In genomic region chr12:29751676-29752075, GRCh38 we compare ENCODE assay signal across 24 cellular contexts. TPM values are rescaled to one million over a fixed set of nuclear protein-coding genes. Genes with fewer than 3 reads are reported as not detected.
"Had no signal": no experiment of that assay in that cellular context is flagged by ENCODE, and none has a peak within 500 bp of the region (broad histone marks: within the 10 kb centered on the region; RNA-seq: fewer than 3 reads in every experiment).

No MANE protein-coding gene starts in this region.

- ATAC-seq: mucosa of descending colon; naive thymus-derived CD4-positive, alpha-beta T cell; natural killer cell treated with Interleukin-12 subunit alpha and Interleukin-12 subunit beta and Interleukin-15 and Interleukin-18, amount 100 ng/mL, for 72 hours; pancreas; right cardiac atrium; sciatic nerve; stimulated activated memory B cell treated with anti-CD40 and anti-IgM and Interleukin-4, amounts not matched to agents 10 μg/mL and 1 μg/mL and 100 μg/mL, for 72 hours; stimulated activated naive CD8-positive, alpha-beta T cell treated with anti-CD3 and anti-CD28 coated beads, Interleukin-15, amount 100 ng/mL, for 72 hours had no signal

- H3K4me2 ChIP-seq: smooth muscle cell had no signal

- H3K9me3 ChIP-seq: left ventricle myocardium inferior, mucosa of descending colon, pancreas, prostate gland, tibial nerve, uterus had no signal

- H3K27me3 ChIP-seq: pancreas, tibial nerve, uterus had no signal

- FAIRE-seq: pancreas had no signal

- H3K27ac ChIP-seq: left ventricle myocardium inferior, pancreas, prostate gland, tibial nerve, uterus had no signal

- H3K36me3 ChIP-seq: pancreas, prostate gland, uterus had no signal

- H3K4me3 ChIP-seq: left ventricle myocardium inferior, lung, mucosa of descending colon, pancreas, prostate gland, smooth muscle cell, tibial nerve, uterus had no signal

- H3K4me1 ChIP-seq: pancreas, prostate gland, tibial nerve, uterus had no signal

- DNase-seq: islet precursor cell; left ventricle myocardium inferior; midbrain; mucosa of descending colon; naive thymus-derived CD4-positive, alpha-beta T cell; pancreas; posterior cingulate gyrus; retina; right cardiac atrium; stimulated activated CD4-positive, alpha-beta T cell treated with anti-CD3 and anti-CD28 coated beads, Interleukin-1b, Interleukin-23, amount 100 ng/mL, for 48 hours; stimulated activated CD4-positive, alpha-beta T cell treated with anti-CD3 and anti-CD28 coated beads, Interleukin-2, amount 100 ng/mL, for 48 hours; stimulated activated CD4-positive, alpha-beta T cell treated with anti-CD3 and anti-CD28 coated beads, Interleukin-4, amount 100 ng/mL, for 4 hours; stimulated activated CD8-positive, alpha-beta memory T cell treated with anti-CD3 and anti-CD28 coated beads, Interleukin-4, amount 100 ng/mL, for 48 hours; stimulated activated naive CD4-positive, alpha-beta T cell treated with Interleukin-2 at 50 U/mL for 16 hours; stimulated activated naive CD8-positive, alpha-beta T cell treated with anti-CD3 and anti-CD28 coated beads, Interleukin-15, amount 100 ng/mL, for 72 hours; substantia nigra; uterus had no signal

RNA-seq across cellular contexts. Expression of gene TMTC1, which starts 32.1 kb away (rescaled TPM):
- total RNA-seq: natural killer cell treated with Interleukin-12 subunit alpha and Interleukin-12 subunit beta and Interleukin-15 and Interleukin-18, amount 100 ng/mL, for 72 hours had no signal
- polyA plus RNA-seq: naive thymus-derived CD4-positive, alpha-beta T cell had no signal
